11 cellular contexts compared by ENCODE assay signal in genomic region chr6:2178125-2178524, GRCh38.
"Had no signal": no experiment of that assay in that cellular context is flagged by ENCODE, and none has a peak within 500 bp of the region (broad histone marks: within the 10 kb centered on the region; RNA-seq: fewer than 3 reads in every experiment).

No MANE protein-coding gene starts in this region.

- DNase-seq: GM23248, GOT3, H7, H9, HCEC 1CT, HFFc6 had no signal

- H3K27ac ChIP-seq: GM23248 had no signal

- H3K9ac ChIP-seq: GM23248 had no signal

- H2AFZ ChIP-seq: GM23248, GM23338 had no signal

- ATAC-seq: GM23338, HCT116 had no signal

- H3K4me1 ChIP-seq: HAP-1 had no signal

- H3K36me3 ChIP-seq: HAP-1 had no signal

- FAIRE-seq: H1, H54 had no signal

- H3K27ac Mint-ChIP-seq: GM23338, H9, HFFc6 had no signal

- H3K4me3 ChIP-seq: GM23248, GM23338, HAP-1 had no signal

- H3K9me3 ChIP-seq: HAP-1 had no signal

- H3K4me3 Mint-ChIP-seq: GM23338, H9, HFFc6 had no signal

- H3K4me2 ChIP-seq: GM23338 had no signal
